Comparison of ENCODE assay signal across 2 cellular contexts in the genomic region with DNA sequence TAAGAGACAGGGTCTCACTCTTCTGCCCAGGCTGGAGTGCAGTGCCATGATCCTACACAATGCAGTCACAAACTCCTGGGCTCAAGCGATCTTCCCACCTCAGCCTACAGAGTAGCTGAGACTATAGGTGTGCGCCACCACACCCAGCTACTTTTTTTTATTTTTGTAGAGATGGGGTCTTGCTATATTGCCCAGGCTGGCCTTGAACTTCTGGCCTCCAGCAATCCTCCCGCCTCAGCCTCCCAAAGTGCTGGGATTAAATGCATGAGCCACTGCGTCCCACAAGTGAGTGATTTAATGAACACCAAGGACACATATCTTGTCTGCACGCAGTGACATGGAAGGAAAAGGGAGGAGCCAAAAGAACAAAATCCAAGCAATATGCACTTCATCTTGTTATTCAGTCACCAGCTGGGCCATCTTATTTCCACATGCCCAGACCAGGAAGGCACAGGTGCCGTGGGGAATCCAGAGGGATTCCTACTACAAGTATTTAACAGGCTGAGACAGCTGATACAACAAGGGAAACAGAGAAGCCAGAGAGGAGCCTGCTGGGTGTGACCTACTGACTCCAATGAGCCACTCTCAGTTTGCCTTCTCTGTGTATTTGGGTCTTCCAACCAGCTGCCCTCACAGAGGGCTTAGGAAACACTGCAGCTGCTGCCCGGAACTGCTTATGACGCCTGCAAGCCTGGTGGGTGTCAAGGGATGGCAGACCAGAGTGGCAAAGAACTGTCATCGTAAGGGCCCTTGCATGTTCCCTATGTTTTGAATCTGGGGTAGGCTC.
TF ChIP-seq lines count a peak whose summit lies in the region.

No MANE protein-coding gene starts in this region.

TF ChIP-seq in HEK293, 187 proteins besides CTCF, POLR2A, EP300 and RAD21:
- peak; percentile 98 for TF ChIP-seq ZNF121 (tag by site-specific recombination; IDR thresholded peaks at IDR 0.05)
- TF ChIP-seq SP3 (tag by site-specific recombination; IDR thresholded peaks at IDR 0.05) = no peak
- TF ChIP-seq KLF9 (tag by site-specific recombination; IDR thresholded peaks at IDR 0.05; ENCODE audit: low read depth) = no peak
- TF ChIP-seq KLF10 (tag by site-specific recombination; IDR thresholded peaks at IDR 0.05) = no peak

TF ChIP-seq in GM12878, 131 proteins besides CTCF, POLR2A, EP300 and RAD21:
- TF ChIP-seq CBX3 (IDR thresholded peaks at IDR 0.05; ENCODE audit: borderline replicate concordance, low read depth) (no peak), BRCA1 (IDR thresholded peaks at IDR 0.05; ENCODE audit: low read depth, low read length) (no peak), TCF12 (IDR thresholded peaks at IDR 0.05; ENCODE audit: low read depth, low read length) (no peak), CREB1 (IDR thresholded peaks at IDR 0.05; ENCODE audit: low read depth) (no peak), SMC3 (IDR thresholded peaks at IDR 0.05; ENCODE audit: borderline replicate concordance, low read length) (no peak), BMI1 (IDR thresholded peaks at IDR 0.05; ENCODE audit: borderline replicate concordance) (no peak), SREBF1 (IDR thresholded peaks at IDR 0.05; ENCODE audit: low read length) (no peak)
- TF ChIP-seq, protein P1, sequence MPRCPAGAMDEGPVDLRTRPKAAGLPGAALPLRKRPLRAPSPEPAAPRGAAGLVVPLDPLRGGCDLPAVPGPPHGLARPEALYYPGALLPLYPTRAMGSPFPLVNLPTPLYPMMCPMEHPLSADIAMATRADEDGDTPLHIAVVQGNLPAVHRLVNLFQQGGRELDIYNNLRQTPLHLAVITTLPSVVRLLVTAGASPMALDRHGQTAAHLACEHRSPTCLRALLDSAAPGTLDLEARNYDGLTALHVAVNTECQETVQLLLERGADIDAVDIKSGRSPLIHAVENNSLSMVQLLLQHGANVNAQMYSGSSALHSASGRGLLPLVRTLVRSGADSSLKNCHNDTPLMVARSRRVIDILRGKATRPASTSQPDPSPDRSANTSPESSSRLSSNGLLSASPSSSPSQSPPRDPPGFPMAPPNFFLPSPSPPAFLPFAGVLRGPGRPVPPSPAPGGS (IDR thresholded peaks at IDR 0.05; ENCODE audit: borderline replicate concordance, insufficient read depth, low read depth, low read length, poor library complexity, severe bottlenecking) = no peak
- TF ChIP-seq, protein P2, sequence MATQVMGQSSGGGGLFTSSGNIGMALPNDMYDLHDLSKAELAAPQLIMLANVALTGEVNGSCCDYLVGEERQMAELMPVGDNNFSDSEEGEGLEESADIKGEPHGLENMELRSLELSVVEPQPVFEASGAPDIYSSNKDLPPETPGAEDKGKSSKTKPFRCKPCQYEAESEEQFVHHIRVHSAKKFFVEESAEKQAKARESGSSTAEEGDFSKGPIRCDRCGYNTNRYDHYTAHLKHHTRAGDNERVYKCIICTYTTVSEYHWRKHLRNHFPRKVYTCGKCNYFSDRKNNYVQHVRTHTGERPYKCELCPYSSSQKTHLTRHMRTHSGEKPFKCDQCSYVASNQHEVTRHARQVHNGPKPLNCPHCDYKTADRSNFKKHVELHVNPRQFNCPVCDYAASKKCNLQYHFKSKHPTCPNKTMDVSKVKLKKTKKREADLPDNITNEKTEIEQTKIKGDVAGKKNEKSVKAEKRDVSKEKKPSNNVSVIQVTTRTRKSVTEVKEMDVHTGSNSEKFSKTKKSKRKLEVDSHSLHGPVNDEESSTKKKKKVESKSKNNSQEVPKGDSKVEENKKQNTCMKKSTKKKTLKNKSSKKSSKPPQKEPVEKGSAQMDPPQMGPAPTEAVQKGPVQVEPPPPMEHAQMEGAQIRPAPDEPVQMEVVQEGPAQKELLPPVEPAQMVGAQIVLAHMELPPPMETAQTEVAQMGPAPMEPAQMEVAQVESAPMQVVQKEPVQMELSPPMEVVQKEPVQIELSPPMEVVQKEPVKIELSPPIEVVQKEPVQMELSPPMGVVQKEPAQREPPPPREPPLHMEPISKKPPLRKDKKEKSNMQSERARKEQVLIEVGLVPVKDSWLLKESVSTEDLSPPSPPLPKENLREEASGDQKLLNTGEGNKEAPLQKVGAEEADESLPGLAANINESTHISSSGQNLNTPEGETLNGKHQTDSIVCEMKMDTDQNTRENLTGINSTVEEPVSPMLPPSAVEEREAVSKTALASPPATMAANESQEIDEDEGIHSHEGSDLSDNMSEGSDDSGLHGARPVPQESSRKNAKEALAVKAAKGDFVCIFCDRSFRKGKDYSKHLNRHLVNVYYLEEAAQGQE (IDR thresholded peaks at IDR 0.05; ENCODE audit: low read depth, low read length) = no peak
- TF ChIP-seq, protein P3, sequence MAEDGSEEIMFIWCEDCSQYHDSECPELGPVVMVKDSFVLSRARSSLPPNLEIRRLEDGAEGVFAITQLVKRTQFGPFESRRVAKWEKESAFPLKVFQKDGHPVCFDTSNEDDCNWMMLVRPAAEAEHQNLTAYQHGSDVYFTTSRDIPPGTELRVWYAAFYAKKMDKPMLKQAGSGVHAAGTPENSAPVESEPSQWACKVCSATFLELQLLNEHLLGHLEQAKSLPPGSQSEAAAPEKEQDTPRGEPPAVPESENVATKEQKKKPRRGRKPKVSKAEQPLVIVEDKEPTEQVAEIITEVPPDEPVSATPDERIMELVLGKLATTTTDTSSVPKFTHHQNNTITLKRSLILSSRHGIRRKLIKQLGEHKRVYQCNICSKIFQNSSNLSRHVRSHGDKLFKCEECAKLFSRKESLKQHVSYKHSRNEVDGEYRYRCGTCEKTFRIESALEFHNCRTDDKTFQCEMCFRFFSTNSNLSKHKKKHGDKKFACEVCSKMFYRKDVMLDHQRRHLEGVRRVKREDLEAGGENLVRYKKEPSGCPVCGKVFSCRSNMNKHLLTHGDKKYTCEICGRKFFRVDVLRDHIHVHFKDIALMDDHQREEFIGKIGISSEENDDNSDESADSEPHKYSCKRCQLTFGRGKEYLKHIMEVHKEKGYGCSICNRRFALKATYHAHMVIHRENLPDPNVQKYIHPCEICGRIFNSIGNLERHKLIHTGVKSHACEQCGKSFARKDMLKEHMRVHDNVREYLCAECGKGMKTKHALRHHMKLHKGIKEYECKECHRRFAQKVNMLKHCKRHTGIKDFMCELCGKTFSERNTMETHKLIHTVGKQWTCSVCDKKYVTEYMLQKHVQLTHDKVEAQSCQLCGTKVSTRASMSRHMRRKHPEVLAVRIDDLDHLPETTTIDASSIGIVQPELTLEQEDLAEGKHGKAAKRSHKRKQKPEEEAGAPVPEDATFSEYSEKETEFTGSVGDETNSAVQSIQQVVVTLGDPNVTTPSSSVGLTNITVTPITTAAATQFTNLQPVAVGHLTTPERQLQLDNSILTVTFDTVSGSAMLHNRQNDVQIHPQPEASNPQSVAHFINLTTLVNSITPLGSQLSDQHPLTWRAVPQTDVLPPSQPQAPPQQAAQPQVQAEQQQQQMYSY (CRISPR knock-in tag; IDR thresholded peaks at IDR 0.05) = no peak
- TF ChIP-seq, protein P4, sequence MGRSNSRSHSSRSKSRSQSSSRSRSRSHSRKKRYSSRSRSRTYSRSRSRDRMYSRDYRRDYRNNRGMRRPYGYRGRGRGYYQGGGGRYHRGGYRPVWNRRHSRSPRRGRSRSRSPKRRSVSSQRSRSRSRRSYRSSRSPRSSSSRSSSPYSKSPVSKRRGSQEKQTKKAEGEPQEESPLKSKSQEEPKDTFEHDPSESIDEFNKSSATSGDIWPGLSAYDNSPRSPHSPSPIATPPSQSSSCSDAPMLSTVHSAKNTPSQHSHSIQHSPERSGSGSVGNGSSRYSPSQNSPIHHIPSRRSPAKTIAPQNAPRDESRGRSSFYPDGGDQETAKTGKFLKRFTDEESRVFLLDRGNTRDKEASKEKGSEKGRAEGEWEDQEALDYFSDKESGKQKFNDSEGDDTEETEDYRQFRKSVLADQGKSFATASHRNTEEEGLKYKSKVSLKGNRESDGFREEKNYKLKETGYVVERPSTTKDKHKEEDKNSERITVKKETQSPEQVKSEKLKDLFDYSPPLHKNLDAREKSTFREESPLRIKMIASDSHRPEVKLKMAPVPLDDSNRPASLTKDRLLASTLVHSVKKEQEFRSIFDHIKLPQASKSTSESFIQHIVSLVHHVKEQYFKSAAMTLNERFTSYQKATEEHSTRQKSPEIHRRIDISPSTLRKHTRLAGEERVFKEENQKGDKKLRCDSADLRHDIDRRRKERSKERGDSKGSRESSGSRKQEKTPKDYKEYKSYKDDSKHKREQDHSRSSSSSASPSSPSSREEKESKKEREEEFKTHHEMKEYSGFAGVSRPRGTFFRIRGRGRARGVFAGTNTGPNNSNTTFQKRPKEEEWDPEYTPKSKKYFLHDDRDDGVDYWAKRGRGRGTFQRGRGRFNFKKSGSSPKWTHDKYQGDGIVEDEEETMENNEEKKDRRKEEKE (IDR thresholded peaks at IDR 0.05) = no peak
TF ChIP-seq in GM12878: peak in this region for 0.
